ENCODE assay signal across 8 cellular contexts in the genomic region with DNA sequence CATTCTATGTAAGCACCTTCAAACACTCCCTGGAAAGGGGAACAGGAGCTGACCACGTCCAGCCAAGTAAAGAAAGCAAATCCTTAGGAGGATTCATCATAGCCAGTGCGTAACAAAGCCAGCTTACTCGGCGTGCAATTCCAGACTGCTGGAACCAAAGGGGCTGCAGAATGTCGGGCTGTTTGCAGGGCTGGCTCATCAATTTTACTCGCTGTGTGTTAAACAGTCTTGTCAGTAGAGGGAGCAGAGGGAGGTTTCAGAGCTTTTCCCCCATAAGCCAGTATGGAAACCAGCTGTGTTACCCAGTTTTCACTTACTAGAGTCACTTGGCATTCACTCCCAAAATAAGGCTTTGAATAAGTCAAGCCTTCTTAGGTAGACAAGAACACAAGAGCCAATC.
A peak's percentile ranks its signal among the peaks of the same experiment; 100 is the strongest.
DNase-seq lines count a peak whose midpoint lies in the region; ATAC-seq lines count a peak whose summit lies in the region.

No MANE protein-coding gene starts in this region.

- peaks cover 25% of the 10 kb centered on the region for H3K36me3 Mint-ChIP-seq in activated T-helper 1 cell treated with anti-CD3 and anti-CD28 coated beads, Interleukin-12 subunit alpha, Interleukin-12 subunit beta, Interleukin-2, Interleukin-4 antibody, amounts not matched to agents 30 ng/mL and 10 ng/mL and 1 ng/mL, durations not matched to agents 14 hours and 24 hours and 36 hours (ENCODE audit: low read depth)
- peaks cover 38 to 45% of the 10 kb centered on the region in 2 donors for H3K36me3 Mint-ChIP-seq in stimulated activated naive B cell treated with anti-CD40 and anti-IgM and Interleukin-4, amounts not matched to agents 10 μg/mL and 1 μg/mL and 100 μg/mL, for 72 hours

- no peak overlapping the region for H3K4me3 Mint-ChIP-seq in activated T-helper 1 cell treated with anti-CD3 and anti-CD28 coated beads, Interleukin-12 subunit alpha, Interleukin-12 subunit beta, Interleukin-2, Interleukin-4 antibody, amounts not matched to agents 30 ng/mL and 10 ng/mL and 1 ng/mL, durations not matched to agents 14 hours and 24 hours and 36 hours
- no peak overlapping the region for H3K4me3 Mint-ChIP-seq in stimulated activated naive B cell treated with anti-CD40 and anti-IgM and Interleukin-4, amounts not matched to agents 10 μg/mL and 1 μg/mL and 100 μg/mL, for 72 hours

- no peak overlapping the region for H3K27ac Mint-ChIP-seq in activated T-helper 1 cell treated with anti-CD3 and anti-CD28 coated beads, Interleukin-12 subunit alpha, Interleukin-12 subunit beta, Interleukin-2, Interleukin-4 antibody, amounts not matched to agents 30 ng/mL and 10 ng/mL and 1 ng/mL, durations not matched to agents 14 hours and 24 hours and 36 hours
- H3K27ac Mint-ChIP-seq in stimulated activated naive B cell treated with anti-CD40 and anti-IgM and Interleukin-4, amounts not matched to agents 10 μg/mL and 1 μg/mL and 100 μg/mL, for 72 hours, result no peak overlapping the region

- no peak for ATAC-seq in stimulated activated naive B cell treated with anti-CD40 and anti-IgM and Interleukin-4, amounts not matched to agents 10 μg/mL and 1 μg/mL and 100 μg/mL, for 72 hours (replicated peaks)

- DNase-seq in DMS 273 (lab: John Stamatoyannopoulos, UW; ENCODE audit: unreplicated experiment), result peak; percentile 61
- DNase-seq in DMS 273 treated with DMSO at 0.1 percent for 48 hours (lab: John Stamatoyannopoulos, UW), result no peak
- DNase-seq in NCI-H2227 (lab: John Stamatoyannopoulos, UW; ENCODE audit: unreplicated experiment), result peak; percentile 44
- peak; percentile 24 for DNase-seq in epidermal melanocyte (ENCODE audit: insufficient read length, low spot score)
- DNase-seq in pons (ENCODE audit: low spot score), result peak; percentile 50
- DNase-seq in activated naive CD4-positive, alpha-beta T cell (lab: John Stamatoyannopoulos, UW), result no peak
- DNase-seq in activated T-helper 1 cell treated with anti-CD3 and anti-CD28 coated beads, Interleukin-12 subunit alpha, Interleukin-12 subunit beta, Interleukin-2, Interleukin-4 antibody, amounts not matched to agents 30 ng/mL and 10 ng/mL and 1 ng/mL, durations not matched to agents 14 hours and 24 hours and 36 hours (ENCODE audit: low spot score), result no peak
- DNase-seq in stimulated activated naive B cell treated with anti-CD40 and anti-IgM and Interleukin-4, amounts not matched to agents 10 μg/mL and 1 μg/mL and 100 μg/mL, for 72 hours, result no peak

- H3K9me3 Mint-ChIP-seq in activated T-helper 1 cell treated with anti-CD3 and anti-CD28 coated beads, Interleukin-12 subunit alpha, Interleukin-12 subunit beta, Interleukin-2, Interleukin-4 antibody, amounts not matched to agents 30 ng/mL and 10 ng/mL and 1 ng/mL, durations not matched to agents 14 hours and 24 hours and 36 hours, result no peaks in the 10 kb centered on the region
- H3K9me3 Mint-ChIP-seq in stimulated activated naive B cell treated with anti-CD40 and anti-IgM and Interleukin-4, amounts not matched to agents 10 μg/mL and 1 μg/mL and 100 μg/mL, for 72 hours, result no peaks in the 10 kb centered on the region

- intact Hi-C loops in activated T-helper 1 cell treated with anti-CD3 and anti-CD28 coated beads, Interleukin-12 subunit alpha, Interleukin-12 subunit beta, Interleukin-2, Interleukin-4 antibody, amounts not matched to agents 30 ng/mL and 10 ng/mL and 1 ng/mL, durations not matched to agents 14 hours and 24 hours and 36 hours (cut with micrococcal nuclease), result no loop called here

- no peaks in the 10 kb centered on the region for H3K4me1 Mint-ChIP-seq in activated T-helper 1 cell treated with anti-CD3 and anti-CD28 coated beads, Interleukin-12 subunit alpha, Interleukin-12 subunit beta, Interleukin-2, Interleukin-4 antibody, amounts not matched to agents 30 ng/mL and 10 ng/mL and 1 ng/mL, durations not matched to agents 14 hours and 24 hours and 36 hours (ENCODE audit: low read depth)
- H3K4me1 Mint-ChIP-seq in stimulated activated naive B cell treated with anti-CD40 and anti-IgM and Interleukin-4, amounts not matched to agents 10 μg/mL and 1 μg/mL and 100 μg/mL, for 72 hours, result peaks cover 4 to 6% of the 10 kb centered on the region in 2 donors

- no peaks in the 10 kb centered on the region for H3K27me3 Mint-ChIP-seq in activated T-helper 1 cell treated with anti-CD3 and anti-CD28 coated beads, Interleukin-12 subunit alpha, Interleukin-12 subunit beta, Interleukin-2, Interleukin-4 antibody, amounts not matched to agents 30 ng/mL and 10 ng/mL and 1 ng/mL, durations not matched to agents 14 hours and 24 hours and 36 hours (ENCODE audit: insufficient read depth)
- H3K27me3 Mint-ChIP-seq in stimulated activated naive B cell treated with anti-CD40 and anti-IgM and Interleukin-4, amounts not matched to agents 10 μg/mL and 1 μg/mL and 100 μg/mL, for 72 hours, result no peaks in the 10 kb centered on the region

Comparison
In these comparisons a context has a peak if more than half of its experiments do, and no peak if none do; other contexts are left out.
1. DNase-seq: peak in DMS 273 (single experiment), NCI-H2227 (single experiment), epidermal melanocyte (single experiment) and pons (single experiment); none in DMS 273 treated with DMSO at 0.1 percent for 48 hours (single experiment), activated naive CD4-positive, alpha-beta T cell (0 of 4), activated T-helper 1 cell treated with anti-CD3 and anti-CD28 coated beads, Interleukin-12 subunit alpha, Interleukin-12 subunit beta, Interleukin-2, Interleukin-4 antibody, amounts not matched to agents 30 ng/mL and 10 ng/mL and 1 ng/mL, durations not matched to agents 14 hours and 24 hours and 36 hours (single experiment) and stimulated activated naive B cell treated with anti-CD40 and anti-IgM and Interleukin-4, amounts not matched to agents 10 μg/mL and 1 μg/mL and 100 μg/mL, for 72 hours (single experiment).